8 cellular contexts compared by ENCODE assay signal in the genomic region with DNA sequence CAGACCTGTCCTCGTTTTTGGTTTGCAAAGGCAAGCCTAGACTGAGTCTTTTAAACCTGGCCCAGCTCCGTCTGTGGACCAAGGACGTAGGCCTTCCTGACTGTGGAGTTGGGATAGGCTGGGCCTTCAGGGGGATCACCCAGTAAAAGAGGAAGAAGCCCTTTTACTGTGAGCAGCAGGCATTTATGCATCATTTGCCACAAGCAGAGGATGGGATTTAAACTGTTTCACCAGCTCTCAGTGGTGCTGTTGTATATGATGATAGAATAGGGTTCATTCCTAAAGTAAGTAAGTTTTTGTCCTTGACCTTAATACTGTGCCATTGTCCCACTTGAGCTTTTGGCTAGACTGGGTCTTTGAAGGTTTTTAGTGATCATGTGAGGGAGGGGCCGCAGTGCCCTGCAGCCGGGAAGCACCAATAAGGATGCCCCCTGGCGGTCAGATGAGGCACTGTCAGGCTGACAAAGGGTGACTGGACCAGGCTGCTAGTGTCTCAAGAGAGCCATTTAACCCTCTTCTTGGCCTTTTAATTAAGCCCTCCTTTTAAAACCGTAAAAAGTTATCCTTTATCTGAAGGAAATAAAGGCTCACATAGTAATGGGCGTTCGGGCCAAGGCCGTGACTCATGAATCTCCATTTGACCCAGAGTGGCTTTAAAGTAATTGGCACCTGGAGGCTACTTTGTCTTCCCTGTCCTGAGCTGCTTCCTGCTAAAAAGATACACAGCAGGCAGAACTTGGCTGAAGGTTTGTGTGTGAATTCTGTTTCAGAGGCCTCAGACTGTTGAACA.
DNase-seq lines count a peak whose midpoint lies in the region; ATAC-seq and TF ChIP-seq lines count a peak whose summit lies in the region.

No MANE protein-coding gene starts in this region.

- no peaks in the 10 kb centered on the region for H3K27me3 ChIP-seq in tibial nerve

- WGBS in tibial nerve, 2 donors = 38 to 49% methylated on average over 10 of the region's 10 CpGs

- H3K9me3 ChIP-seq in tibial nerve = no peaks in the 10 kb centered on the region

- in situ Hi-C loops in SK-MEL-5 (cut with HindIII; ENCODE audit: low pct_unique_long_range_greater_than_20kb, low sequenced_read_pairs) = no loop called here

- no peaks in the 10 kb centered on the region for H3K27me3 Mint-ChIP-seq in activated naive CD4-positive, alpha-beta T cell treated with anti-CD3 and anti-CD28 coated beads for 36 hours (ENCODE audit: low read depth)

- H3K4me3 Mint-ChIP-seq in activated naive CD4-positive, alpha-beta T cell treated with anti-CD3 and anti-CD28 coated beads for 36 hours = no peak overlapping the region

- no peak for TF ChIP-seq POLR2A in tibial nerve (IDR thresholded peaks at IDR 0.05)

- ATAC-seq in HG03342 (IDR thresholded peaks at IDR 0.05; ENCODE audit: unreplicated experiment) (peak; percentile 59), Right ventricle myocardium inferior (peak; percentile 30), HG03095 (IDR thresholded peaks at IDR 0.05; ENCODE audit: unreplicated experiment) (no peak)

- DNase-seq in ELF-1 (ENCODE audit: low read depth, low spot score) = peak; percentile 87
- peak; percentile 67 for DNase-seq in SK-MEL-5 (ENCODE audit: low read depth, low spot score)
- peak; percentile 80 for DNase-seq in activated naive CD4-positive, alpha-beta T cell treated with anti-CD3 and anti-CD28 coated beads for 36 hours
- DNase-seq in Right ventricle myocardium inferior (ENCODE audit: missing footprints) = no peak
- peak in 9 of 10 donors; percentile 61 to 94 (median 71) for DNase-seq in posterior cingulate gyrus
- DNase-seq in tibial nerve (ENCODE audit: low spot score in 2 of 2) = peak; percentile 61 to 80

- H3K27ac ChIP-seq in tibial nerve = peak overlapping the region; percentile 35 to 86 (median 76)

- no peaks in the 10 kb centered on the region for H3K9me3 Mint-ChIP-seq in activated naive CD4-positive, alpha-beta T cell treated with anti-CD3 and anti-CD28 coated beads for 36 hours

- peaks cover 16% of the 10 kb centered on the region for H3K4me1 Mint-ChIP-seq in activated naive CD4-positive, alpha-beta T cell treated with anti-CD3 and anti-CD28 coated beads for 36 hours (ENCODE audit: low read depth)

- H3K4me3 ChIP-seq in tibial nerve = no peak overlapping the region

- H3K4me1 ChIP-seq in tibial nerve = peaks cover 0 to 94% (median 26%) of the 10 kb centered on the region in 4 donors

- H3K36me3 Mint-ChIP-seq in activated naive CD4-positive, alpha-beta T cell treated with anti-CD3 and anti-CD28 coated beads for 36 hours (ENCODE audit: low read depth) = peaks cover 24% of the 10 kb centered on the region

- intact Hi-C loops in activated naive CD4-positive, alpha-beta T cell treated with anti-CD3 and anti-CD28 coated beads for 36 hours (cut with micrococcal nuclease) = loop anchor here (1.0 to 2.0 kb wide), 4 partner anchors 74 to 206 kb away; a partner anchor contains a TSS
- intact Hi-C loops in Right ventricle myocardium inferior (cut with DNase I) (loop anchor here (1.0 to 10.0 kb wide), 8 partner anchors 66 to 468 kb away; a partner anchor contains a TSS), posterior cingulate gyrus (cut with DNase I) (loop anchor here (1.0 to 5.0 kb wide), 2 partner anchors 126 to 242 kb away; a partner anchor contains a TSS)

- peak overlapping the region; percentile 36 for H3K27ac Mint-ChIP-seq in activated naive CD4-positive, alpha-beta T cell treated with anti-CD3 and anti-CD28 coated beads for 36 hours

- peak; percentile 51 to 96 (median 88) for TF ChIP-seq CTCF in tibial nerve (IDR thresholded peaks at IDR 0.05)

- TF ChIP-seq EP300 in tibial nerve (IDR thresholded peaks at IDR 0.05) = peak in 1 of 2 donors; percentile 57

- peaks cover 0 to 38% (median 0%) of the 10 kb centered on the region in 3 donors for H3K36me3 ChIP-seq in tibial nerve

- CTCF ChIA-PET in activated naive CD4-positive, alpha-beta T cell treated with anti-CD3 and anti-CD28 coated beads for 36 hours (lab: Charles Lee) = interaction anchor here (0.5 to 2.6 kb wide), 44 partner anchors 9 to 328 kb away, joined by 3 to 15 read pairs (median 4); a partner anchor contains a TSS
